Comparison of ENCODE assay signal across 8 cellular contexts in the genomic region with DNA sequence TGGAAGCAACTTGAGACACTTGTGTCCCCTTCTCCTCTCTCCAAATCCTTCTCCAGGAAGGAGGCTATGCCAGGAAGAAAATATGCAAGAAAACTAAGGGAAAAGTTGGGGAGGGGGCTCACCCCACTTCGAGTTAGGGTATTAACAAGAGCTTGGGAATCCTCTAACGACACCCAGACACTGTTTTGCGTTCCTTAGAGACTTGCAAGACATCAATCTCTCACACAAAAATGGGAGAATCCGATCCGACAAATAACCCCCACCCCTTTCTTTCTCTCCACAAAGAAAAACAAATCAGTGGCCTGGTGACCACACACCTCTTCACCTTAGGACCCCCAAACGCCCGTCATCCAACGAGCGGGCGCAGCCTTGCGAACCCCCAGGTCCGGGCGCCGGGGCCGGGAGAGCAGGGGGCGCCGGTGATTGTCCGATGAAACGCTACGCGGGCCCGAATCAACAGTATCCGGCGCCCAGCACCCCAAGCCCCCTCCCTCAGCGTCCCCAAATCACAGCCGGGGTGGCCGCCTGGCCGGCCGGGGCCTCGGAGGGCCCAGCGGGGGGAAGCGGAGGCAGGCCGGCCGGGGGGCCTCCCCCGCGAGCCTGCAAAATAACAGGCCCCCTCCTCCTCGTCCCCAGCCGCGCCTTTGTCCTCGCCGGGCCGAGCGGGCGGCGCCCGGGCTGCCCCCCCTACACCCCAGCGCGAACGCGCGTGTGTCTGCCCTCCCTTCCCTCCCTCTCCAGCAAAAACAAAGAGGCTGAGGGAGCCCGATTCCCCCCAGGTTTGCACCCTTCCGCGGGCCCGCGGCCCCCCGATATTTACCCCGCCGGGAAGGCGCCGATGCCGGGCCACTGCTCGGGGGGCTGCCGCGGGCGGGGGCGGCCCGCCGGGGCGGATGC. TPM values are rescaled to one million over a fixed set of nuclear protein-coding genes. Genes with fewer than 3 reads are reported as not detected.
DNase-seq lines count a peak whose midpoint lies in the region; TF ChIP-seq lines count a peak whose summit lies in the region.

No MANE protein-coding gene starts in this region.

- H2AFZ ChIP-seq in KMS-11 (ENCODE audit: low read depth): peak overlapping the region; percentile 39

- peaks cover 53% of the 10 kb centered on the region for H3K79me2 ChIP-seq in KMS-11 (ENCODE audit: insufficient read depth, low read depth)

- H3K27me3 ChIP-seq in KMS-11 (ENCODE audit: insufficient read depth, low read depth): no peaks in the 10 kb centered on the region
- no peaks in the 10 kb centered on the region for H3K27me3 ChIP-seq in skeletal muscle satellite cell (ENCODE audit: control insufficient read depth, insufficient read depth, low read length)

- TF ChIP-seq CTCF in KMS-11 (conservative IDR thresholded peaks at IDR 0.05; ENCODE audit: low read depth, low read length): no peak

- peak overlapping the region; percentile 20 for H3K4me3 ChIP-seq in KMS-11 (IDR thresholded peaks at IDR 0.05; ENCODE audit: insufficient read depth, low read depth, low read length)
- peak overlapping the region; percentile 75 for H3K4me3 ChIP-seq in skeletal muscle satellite cell (ENCODE audit: low read length)

- no peaks in the 10 kb centered on the region for H3K9me3 ChIP-seq in skeletal muscle satellite cell (replicated peaks; ENCODE audit: low read length)

- H3K4me2 ChIP-seq in KMS-11: peak overlapping the region; percentile 67
- H3K4me2 ChIP-seq in skeletal muscle satellite cell (ENCODE audit: low read length): peak overlapping the region; percentile 96

- H3K36me3 ChIP-seq in KMS-11 (ENCODE audit: insufficient read depth): no peaks in the 10 kb centered on the region; the same call in 1 of the 2 replicates
- H3K36me3 ChIP-seq in skeletal muscle satellite cell (ENCODE audit: insufficient read depth, low read length): peaks cover 18% of the 10 kb centered on the region

- peak overlapping the region; percentile 97 for H3K9ac ChIP-seq in KMS-11
- H3K9ac ChIP-seq in skeletal muscle satellite cell (ENCODE audit: low read depth, low read length): peak overlapping the region; percentile 98

- H4K20me1 ChIP-seq in KMS-11 (ENCODE audit: insufficient read depth): no peaks in the 10 kb centered on the region; the same call in 1 of the 2 replicates

- DNase-seq in DMS79 treated with DMSO at 0.1 percent for 48 hours (lab: John Stamatoyannopoulos, UW): peak; percentile 9
- DNase-seq in DMS79 (lab: John Stamatoyannopoulos, UW): no peak
- DNase-seq in activated CD4-positive, CD25-positive, alpha-beta regulatory T cell treated with anti-CD3 and anti-CD28 coated beads, Interleukin-2, amount 50 U/mL, for 16 hours (ENCODE audit: low read depth, low spot score): peak; percentile 11
- DNase-seq in cerebellar cortex (ENCODE audit: low spot score): peak; percentile 59
- peak; percentile 72 for DNase-seq in inferior parietal cortex (ENCODE audit: extremely low spot score)
- no peak for DNase-seq in AML-193 (lab: John Stamatoyannopoulos, UW)

- peaks cover 20% of the 10 kb centered on the region for H3K4me1 ChIP-seq in KMS-11 (ENCODE audit: low read depth, poor library complexity, severe bottlenecking)
- H3K4me1 ChIP-seq in skeletal muscle satellite cell (ENCODE audit: control insufficient read depth, insufficient read depth, low read length): peaks cover 55% of the 10 kb centered on the region

- peak overlapping the region; percentile 90 for H3K27ac ChIP-seq in KMS-11

RNA-seq across cellular contexts. Expression of a gene that starts 0.6 kb away (rescaled TPM):
- 128 and 132 TPM in 2 replicates for total RNA-seq in skeletal muscle satellite cell (2012; rRNA removed)

RNA-seq across cellular contexts. Expression of a gene that starts 43.8 kb away (rescaled TPM):
- total RNA-seq in skeletal muscle satellite cell (2012; rRNA removed): 33.0 and 43.7 TPM in 2 replicates

Comparison
In these comparisons a context has a peak if more than half of its experiments do, and no peak if none do; other contexts are left out.
1. DNase-seq: peak in DMS79 treated with DMSO at 0.1 percent for 48 hours (single experiment), activated CD4-positive, CD25-positive, alpha-beta regulatory T cell treated with anti-CD3 and anti-CD28 coated beads, Interleukin-2, amount 50 U/mL, for 16 hours (single experiment), cerebellar cortex (single experiment) and inferior parietal cortex (single experiment); none in DMS79 (single experiment) and AML-193 (0 of 2).